In the genomic region with DNA sequence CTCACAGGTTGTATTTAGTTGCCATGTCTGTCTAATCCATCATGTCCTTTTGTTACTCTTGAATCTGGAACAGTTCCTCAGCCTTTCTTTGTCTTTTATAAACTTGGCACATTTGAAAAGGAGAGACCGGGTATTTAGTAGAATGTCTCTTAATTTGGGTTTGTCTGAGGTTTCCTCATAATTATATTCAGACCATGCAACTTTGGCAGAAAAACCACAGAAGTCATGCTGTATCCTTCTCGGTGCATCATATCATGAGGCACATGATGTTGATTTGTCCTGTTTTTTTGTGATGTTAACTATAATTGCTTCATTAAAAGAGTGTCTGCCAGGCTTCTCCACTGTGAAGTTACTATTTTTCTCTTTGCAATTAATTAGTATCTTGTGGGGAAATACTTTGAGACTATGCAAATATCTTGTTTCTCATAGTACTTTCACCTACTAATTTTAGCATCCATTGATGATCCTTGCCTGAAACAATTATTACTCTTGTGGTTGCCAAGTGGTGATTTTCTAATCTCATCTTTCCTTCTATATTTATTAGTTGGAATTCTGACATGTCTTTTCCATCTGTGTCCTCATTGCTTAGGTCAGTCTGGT, we compare ENCODE assay signal across 19 cellular contexts.
DNase-seq lines count a peak whose midpoint lies in the region; ATAC-seq, FAIRE-seq and TF ChIP-seq lines count a peak whose summit lies in the region.
"Had no signal": no experiment of that assay in that cellular context is flagged by ENCODE, and none has a peak within 500 bp of the region (broad histone marks: within the 10 kb centered on the region; RNA-seq: fewer than 3 reads in every experiment).

No MANE protein-coding gene starts in this region.

- no peak overlapping the region for H3K27ac Mint-ChIP-seq in activated CD8-positive, alpha-beta T cell treated with anti-CD3 and anti-CD28 coated beads, Interleukin-2, amount 10 ng/mL, durations not matched to agents 7 days and 5 days
- H3K27ac Mint-ChIP-seq: CD4-positive, CD25-positive, alpha-beta regulatory T cell had no signal

- H3K36me3 Mint-ChIP-seq in activated CD8-positive, alpha-beta T cell treated with anti-CD3 and anti-CD28 coated beads, Interleukin-2, amount 10 ng/mL, durations not matched to agents 7 days and 5 days (ENCODE audit: low read depth) = no peaks in the 10 kb centered on the region
- H3K36me3 Mint-ChIP-seq: CD4-positive, CD25-positive, alpha-beta regulatory T cell had no signal

- CTCF ChIA-PET in activated CD8-positive, alpha-beta T cell treated with anti-CD3 and anti-CD28 coated beads, Interleukin-2, amount 10 ng/mL, durations not matched to agents 7 days and 5 days (lab: Charles Lee) = no interaction called here

- TF ChIP-seq POLR2A in esophagus muscularis mucosa (IDR thresholded peaks at IDR 0.05; ENCODE audit: low read depth) (no peak), suprapubic skin (IDR thresholded peaks at IDR 0.05) (no peak), H54 (IDR thresholded peaks at IDR 0.05; ENCODE audit: low read depth, low read length) (no peak)

- TF ChIP-seq CTCF in esophagus muscularis mucosa (IDR thresholded peaks at IDR 0.05) = no peak
- no peak for TF ChIP-seq CTCF in suprapubic skin (IDR thresholded peaks at IDR 0.05)

- no peak for FAIRE-seq in H54 (lab: Jason Lieb, UNC)
- FAIRE-seq: G401.6 had no signal

- 47% methylated on average over 2 of the region's 2 CpGs for WGBS in esophagus muscularis mucosa
- WGBS in suprapubic skin = 70% methylated on average over 2 of the region's 2 CpGs

- H3K27me3 ChIP-seq in esophagus muscularis mucosa (no peaks in the 10 kb centered on the region), suprapubic skin (no peaks in the 10 kb centered on the region)

- H3K36me3 ChIP-seq in esophagus muscularis mucosa (no peaks in the 10 kb centered on the region), suprapubic skin (no peaks in the 10 kb centered on the region)

- H3K9me3 ChIP-seq in esophagus muscularis mucosa = peaks cover 0 to 8% (median 3%) of the 10 kb centered on the region in 4 donors
- no peaks in the 10 kb centered on the region for H3K9me3 ChIP-seq in suprapubic skin
- H3K9me3 ChIP-seq: SK-N-SH had no signal

- H3K4me1 ChIP-seq in esophagus muscularis mucosa (peaks cover 0 to 31% (median 23%) of the 10 kb centered on the region in 4 donors), suprapubic skin (peaks cover 2% of the 10 kb centered on the region)

- H3K27ac ChIP-seq in esophagus muscularis mucosa (replicated peaks in 1 of 4) = peak overlapping the region in 3 of 4 donors; percentile 38 to 52 (median 44)
- peak overlapping the region; percentile 60 for H3K27ac ChIP-seq in suprapubic skin

- peak; percentile 53 for DNase-seq in M059J (ENCODE audit: low read depth)
- no peak for DNase-seq in esophagus muscularis mucosa (ENCODE audit: extremely low spot score)
- no peak for DNase-seq in suprapubic skin (ENCODE audit: low spot score in 2 of 2)
- DNase-seq in H54 (ENCODE audit: insufficient read length, low spot score) = no peak
- DNase-seq in SW 1271 (lab: John Stamatoyannopoulos, UW) = no peak
- no peak for DNase-seq in activated CD8-positive, alpha-beta T cell treated with anti-CD3 and anti-CD28 coated beads, Interleukin-2, amount 10 ng/mL, durations not matched to agents 7 days and 5 days
- DNase-seq: ACHN; CD4-positive, CD25-positive, alpha-beta regulatory T cell; DMS79; GOT3; KG1; MM.1S; NCI-H1105; NCI-H187; NCI-H446; Right ventricle myocardium superior; SK-N-SH had no signal

- TF ChIP-seq EP300 in esophagus muscularis mucosa (IDR thresholded peaks at IDR 0.05) (no peak), suprapubic skin (IDR thresholded peaks at IDR 0.05) (no peak)

- no peak overlapping the region for H3K4me3 ChIP-seq in esophagus muscularis mucosa
- no peak overlapping the region for H3K4me3 ChIP-seq in suprapubic skin

- no peak overlapping the region for H3K4me3 Mint-ChIP-seq in activated CD8-positive, alpha-beta T cell treated with anti-CD3 and anti-CD28 coated beads, Interleukin-2, amount 10 ng/mL, durations not matched to agents 7 days and 5 days
- H3K4me3 Mint-ChIP-seq: CD4-positive, CD25-positive, alpha-beta regulatory T cell had no signal

- ATAC-seq in GM18907 (IDR thresholded peaks at IDR 0.05; ENCODE audit: unreplicated experiment) = peak; percentile 37
- ATAC-seq in activated CD8-positive, alpha-beta T cell treated with anti-CD3 and anti-CD28 coated beads, Interleukin-2, amount 10 ng/mL, durations not matched to agents 7 days and 5 days = no peak

- no peaks in the 10 kb centered on the region for H3K27me3 Mint-ChIP-seq in activated CD8-positive, alpha-beta T cell treated with anti-CD3 and anti-CD28 coated beads, Interleukin-2, amount 10 ng/mL, durations not matched to agents 7 days and 5 days (ENCODE audit: low read depth)
- H3K27me3 Mint-ChIP-seq: CD4-positive, CD25-positive, alpha-beta regulatory T cell had no signal

- H3K4me1 Mint-ChIP-seq in activated CD8-positive, alpha-beta T cell treated with anti-CD3 and anti-CD28 coated beads, Interleukin-2, amount 10 ng/mL, durations not matched to agents 7 days and 5 days (ENCODE audit: low read depth) = no peaks in the 10 kb centered on the region
- H3K4me1 Mint-ChIP-seq: CD4-positive, CD25-positive, alpha-beta regulatory T cell had no signal

- POLR2A ChIA-PET in activated CD8-positive, alpha-beta T cell treated with anti-CD3 and anti-CD28 coated beads, Interleukin-2, amount 10 ng/mL, durations not matched to agents 7 days and 5 days (lab: Charles Lee) = no interaction called here

- no peaks in the 10 kb centered on the region for H3K9me3 Mint-ChIP-seq in activated CD8-positive, alpha-beta T cell treated with anti-CD3 and anti-CD28 coated beads, Interleukin-2, amount 10 ng/mL, durations not matched to agents 7 days and 5 days (ENCODE audit: insufficient read depth)

- intact Hi-C loops in esophagus muscularis mucosa (cut with DNase I) = no loop called here
